Comparison of ENCODE assay signal across 24 cellular contexts in the genomic region with DNA sequence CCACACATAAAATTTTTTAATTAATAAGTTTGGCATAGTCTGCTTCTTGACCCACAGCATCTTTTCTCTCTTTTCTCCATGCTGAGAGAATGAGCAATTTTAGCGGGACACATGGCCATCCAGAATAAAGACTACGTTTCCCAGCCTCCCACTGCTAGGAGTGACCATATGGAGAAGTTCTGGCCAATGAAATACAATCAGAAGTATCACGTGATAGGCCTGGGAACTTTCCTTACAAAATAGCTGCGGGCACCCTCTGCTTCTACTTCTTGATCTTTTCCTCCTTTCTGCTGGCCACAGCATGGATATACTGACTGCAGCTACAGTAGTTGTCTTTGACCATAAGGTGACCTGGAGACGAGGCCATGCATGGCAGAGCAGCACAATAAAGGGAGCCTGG.
A peak's percentile ranks its signal among the peaks of the same experiment; 100 is the strongest.
DNase-seq lines count a peak whose midpoint lies in the region; ATAC-seq and TF ChIP-seq lines count a peak whose summit lies in the region.
"Had no signal": no experiment of that assay in that cellular context is flagged by ENCODE, and none has a peak within 500 bp of the region (broad histone marks: within the 10 kb centered on the region; RNA-seq: fewer than 3 reads in every experiment).

No MANE protein-coding gene starts in this region.

- intact Hi-C loops in mammary epithelial cell (cut with micrococcal nuclease), result loop anchor here (10.0 kb wide), 1 partner anchor 155 kb away; no protein-coding TSS in a partner anchor

- in situ Hi-C loops in T47D (cut with HindIII; ENCODE audit: low pct_unique_long_range_greater_than_20kb, low sequenced_read_pairs) (no loop called here), mammary epithelial cell (cut with MboI; ENCODE audit: low sequenced_read_pairs in 2 of 2) (no loop called here)

- H3K9me2 ChIP-seq in OCI-LY1 (ENCODE audit: low read depth, low read length), result no peaks in the 10 kb centered on the region

- no peak for ATAC-seq in GM21367 (IDR thresholded peaks at IDR 0.05; ENCODE audit: unreplicated experiment)
- ATAC-seq: foreskin keratinocyte, natural killer cell, psoas muscle had no signal

- dilution Hi-C loops in mammary epithelial cell (cut with HindIII; ENCODE audit: low sequenced_read_pairs), result no loop called here

- H3K4me2 ChIP-seq in mammary epithelial cell (ENCODE audit: insufficient read depth, low read depth, low read length), result no peak overlapping the region
- no peak overlapping the region; the same call in 1 of the 2 replicates for H3K4me2 ChIP-seq in OCI-LY1 (ENCODE audit: low read length)

- TF ChIP-seq CTCF in mammary epithelial cell (conservative IDR thresholded peaks at IDR 0.05 in 1 of 2, IDR thresholded peaks at IDR 0.05 in 1 of 2; ENCODE audit: extremely low read depth in 1 of 2, insufficient read depth in 1 of 2, low read depth in 1 of 2, low read length in 2 of 2) (no peak), OCI-LY1 (IDR thresholded peaks at IDR 0.05; ENCODE audit: low read length) (no peak)

- H3K4me1 ChIP-seq in mammary epithelial cell (ENCODE audit: insufficient read depth, low read length) (no peaks in the 10 kb centered on the region), OCI-LY1 (ENCODE audit: insufficient read depth, low read length, severe bottlenecking) (peaks cover 51% of the 10 kb centered on the region)
- H3K4me1 ChIP-seq: foreskin keratinocyte had no signal

- no peak overlapping the region for H3K9ac ChIP-seq in mammary epithelial cell (ENCODE audit: insufficient read depth, low read length)
- no peak overlapping the region for H3K9ac ChIP-seq in OCI-LY1 (ENCODE audit: low read length)

- peaks cover 5% of the 10 kb centered on the region for H3K4me1 Mint-ChIP-seq in activated naive CD4-positive, alpha-beta T cell treated with anti-CD3 and anti-CD28 coated beads, Interleukin-2, amount 10 ng/mL, durations not matched to agents 7 days and 5 days
- H3K4me1 Mint-ChIP-seq: natural killer cell had no signal

- H3K36me3 ChIP-seq in mammary epithelial cell (ENCODE audit: insufficient read depth, low read length), result no peaks in the 10 kb centered on the region
- H3K36me3 ChIP-seq in OCI-LY1 (ENCODE audit: insufficient read depth, low read length), result no peaks in the 10 kb centered on the region
- H3K36me3 ChIP-seq: upper lobe of left lung, WERI-Rb-1 had no signal

- H4K20me1 ChIP-seq in mammary epithelial cell (ENCODE audit: insufficient read depth, low read length) (no peaks in the 10 kb centered on the region), OCI-LY1 (ENCODE audit: insufficient read depth, low read length) (no peaks in the 10 kb centered on the region)

- no peak overlapping the region for H3K4me3 ChIP-seq in mammary epithelial cell (replicated peaks in 1 of 3; ENCODE audit: insufficient read depth in 1 of 3, low read depth in 2 of 3, low read length in 3 of 3)
- no peak overlapping the region for H3K4me3 ChIP-seq in OCI-LY1 (ENCODE audit: low read depth, low read length, poor library complexity, severe bottlenecking)
- H3K4me3 ChIP-seq: dorsolateral prefrontal cortex, psoas muscle, skin epidermis, upper lobe of left lung had no signal

- peaks cover 4% of the 10 kb centered on the region for H3K27me3 Mint-ChIP-seq in activated naive CD4-positive, alpha-beta T cell treated with anti-CD3 and anti-CD28 coated beads, Interleukin-2, amount 10 ng/mL, durations not matched to agents 7 days and 5 days
- H3K27me3 Mint-ChIP-seq: CD4-positive, CD25-positive, alpha-beta regulatory T cell; stimulated activated naive CD8-positive, alpha-beta T cell treated with anti-CD3 and anti-CD28 coated beads, Interleukin-15, Interleukin-2, amounts not matched to agents 100 ng/mL and 50 ng/mL, for 24 hours had no signal

- CTCF ChIA-PET in mammary epithelial cell (lab: Charles Lee; ENCODE audit: low non-redundant PET), result no interaction called here
- CTCF ChIA-PET in activated naive CD4-positive, alpha-beta T cell treated with anti-CD3 and anti-CD28 coated beads, Interleukin-2, amount 10 ng/mL, durations not matched to agents 7 days and 5 days (lab: Charles Lee), result no interaction called here

- no peak overlapping the region for H3K4me3 Mint-ChIP-seq in activated naive CD4-positive, alpha-beta T cell treated with anti-CD3 and anti-CD28 coated beads, Interleukin-2, amount 10 ng/mL, durations not matched to agents 7 days and 5 days
- H3K4me3 Mint-ChIP-seq: CD4-positive, CD25-positive, alpha-beta regulatory T cell; natural killer cell; stimulated activated naive CD8-positive, alpha-beta T cell treated with anti-CD3 and anti-CD28 coated beads, Interleukin-15, Interleukin-2, amounts not matched to agents 100 ng/mL and 50 ng/mL, for 24 hours had no signal

- H3K36me3 Mint-ChIP-seq in activated naive CD4-positive, alpha-beta T cell treated with anti-CD3 and anti-CD28 coated beads, Interleukin-2, amount 10 ng/mL, durations not matched to agents 7 days and 5 days, result no peaks in the 10 kb centered on the region
- H3K36me3 Mint-ChIP-seq: CD4-positive, CD25-positive, alpha-beta regulatory T cell; natural killer cell had no signal

- WGBS in mammary epithelial cell (ENCODE audit: low coverage, missing lambda C conversion rate), result 35% methylated on average over 5 of the region's 5 CpGs

- DNase-seq in T47D (ENCODE audit: low read depth in 1 of 2, low spot score in 1 of 2), result peak; percentile 14 to 64
- DNase-seq in mammary epithelial cell, result no peak
- DNase-seq in iPS-NIHi11 (ENCODE audit: low spot score), result peak; percentile 42
- DNase-seq in activated naive CD4-positive, alpha-beta T cell treated with anti-CD3 and anti-CD28 coated beads, Interleukin-2, amount 10 ng/mL, durations not matched to agents 7 days and 5 days, result no peak
- no peak for DNase-seq in NCI-H226
- DNase-seq in D341Med (ENCODE audit: low spot score), result no peak
- DNase-seq: activated CD4-positive, alpha-beta T cell treated with anti-CD3 and anti-CD28 coated beads, Interleukin-2, amount 50 U/mL, for 48 hours; activated gamma-delta T cell treated with Interleukin-2 at 50 U/mL for 16 hours; activated T-cell treated with anti-CD3 and anti-CD28 coated beads for 4 hours; CD4-positive, CD25-positive, alpha-beta regulatory T cell; DND-41; dorsolateral prefrontal cortex; foreskin keratinocyte; hypothalamus; natural killer cell; NCI-H146; psoas muscle; upper lobe of left lung; WERI-Rb-1 had no signal

- H3K79me2 ChIP-seq in mammary epithelial cell (ENCODE audit: insufficient read depth, low read length) (no peaks in the 10 kb centered on the region), OCI-LY1 (ENCODE audit: insufficient read depth, low read length) (no peaks in the 10 kb centered on the region)

- BruUV-seq in mammary epithelial cell (replicated peaks; lab: Mats Ljungman, UMichigan), result no TSS peak

- no peaks in the 10 kb centered on the region for H3F3A ChIP-seq in OCI-LY1 (ENCODE audit: insufficient read depth, low read length)

- H3K9me3 Mint-ChIP-seq in activated naive CD4-positive, alpha-beta T cell treated with anti-CD3 and anti-CD28 coated beads, Interleukin-2, amount 10 ng/mL, durations not matched to agents 7 days and 5 days, result no peaks in the 10 kb centered on the region
- H3K9me3 Mint-ChIP-seq: natural killer cell; stimulated activated naive CD8-positive, alpha-beta T cell treated with anti-CD3 and anti-CD28 coated beads, Interleukin-15, Interleukin-2, amounts not matched to agents 100 ng/mL and 50 ng/mL, for 24 hours had no signal

- H3K27ac ChIP-seq in mammary epithelial cell (ENCODE audit: insufficient read depth, low read depth, low read length) (no peak overlapping the region), OCI-LY1 (ENCODE audit: low read depth, low read length, poor library complexity, severe bottlenecking) (peak overlapping the region; percentile 100)
- H3K27ac ChIP-seq: dorsolateral prefrontal cortex, foreskin keratinocyte, psoas muscle, RWPE1, skin epidermis, upper lobe of left lung, WERI-Rb-1 had no signal

- no peak overlapping the region for H3K27ac Mint-ChIP-seq in activated naive CD4-positive, alpha-beta T cell treated with anti-CD3 and anti-CD28 coated beads, Interleukin-2, amount 10 ng/mL, durations not matched to agents 7 days and 5 days
- H3K27ac Mint-ChIP-seq: CD4-positive, CD25-positive, alpha-beta regulatory T cell; natural killer cell; stimulated activated naive CD8-positive, alpha-beta T cell treated with anti-CD3 and anti-CD28 coated beads, Interleukin-15, Interleukin-2, amounts not matched to agents 100 ng/mL and 50 ng/mL, for 24 hours had no signal

- H2AFZ ChIP-seq in mammary epithelial cell (ENCODE audit: low read depth, low read length), result no peak overlapping the region
- no peak overlapping the region for H2AFZ ChIP-seq in OCI-LY1 (ENCODE audit: low read length)

- no peaks in the 10 kb centered on the region for H3K27me3 ChIP-seq in mammary epithelial cell (ENCODE audit: insufficient read depth, low read length)
- H3K27me3 ChIP-seq in OCI-LY1 (ENCODE audit: insufficient read depth, low read length), result no peaks in the 10 kb centered on the region
- H3K27me3 ChIP-seq: foreskin keratinocyte, upper lobe of left lung had no signal

- peaks cover 3% of the 10 kb centered on the region for H3K9me3 ChIP-seq in mammary epithelial cell (replicated peaks; ENCODE audit: insufficient read depth, low read length)
- H3K9me3 ChIP-seq in OCI-LY1 (ENCODE audit: low read length), result no peaks in the 10 kb centered on the region
- H3K9me3 ChIP-seq: psoas muscle, upper lobe of left lung had no signal

Comparison
In these comparisons a context has a peak if more than half of its experiments do, and no peak if none do; other contexts are left out.
1. DNase-seq: peak in T47D (2 of 2) and iPS-NIHi11 (single experiment); none in mammary epithelial cell (single experiment), activated naive CD4-positive, alpha-beta T cell treated with anti-CD3 and anti-CD28 coated beads, Interleukin-2, amount 10 ng/mL, durations not matched to agents 7 days and 5 days (single experiment), NCI-H226 (single experiment) and D341Med (single experiment).